8 cellular contexts compared by ENCODE assay signal in genomic region chr22:38177926-38178604, GRCh38. TPM values are rescaled to one million over a fixed set of nuclear protein-coding genes. Genes with fewer than 3 reads are reported as not detected.
A peak's percentile ranks its signal among the peaks of the same experiment; 100 is the strongest.
DNase-seq lines count a peak whose midpoint lies in the region; ATAC-seq and TF ChIP-seq lines count a peak whose summit lies in the region.

No MANE protein-coding gene starts in this region.

- H3K36me3 Mint-ChIP-seq in HFFc6 (ENCODE audit: low read depth) = no peaks in the 10 kb centered on the region
- H3K36me3 Mint-ChIP-seq in activated CD8-positive, alpha-beta T cell treated with anti-CD3 and anti-CD28 coated beads for 36 hours (ENCODE audit: low read depth) = peaks cover 7% of the 10 kb centered on the region

- no peak overlapping the region for H3K4me3 ChIP-seq in A673 (ENCODE audit: low read depth, low read length, poor library complexity, severe bottlenecking)
- no peak overlapping the region for H3K4me3 ChIP-seq in cardiac muscle cell
- H3K4me3 ChIP-seq in rectal smooth muscle tissue (ENCODE audit: low read length) = no peak overlapping the region

- peaks cover 24% of the 10 kb centered on the region for H3K4me1 ChIP-seq in A673 (ENCODE audit: insufficient read depth, low read length, poor library complexity, severe bottlenecking)
- peaks cover 4% of the 10 kb centered on the region for H3K4me1 ChIP-seq in cardiac muscle cell (ENCODE audit: low read depth)
- H3K4me1 ChIP-seq in rectal smooth muscle tissue (ENCODE audit: control insufficient read depth, insufficient read depth, low read length) = peaks cover 16% of the 10 kb centered on the region

- H3K4me3 Mint-ChIP-seq in HFFc6 = peak overlapping the region; percentile 69
- H3K4me3 Mint-ChIP-seq in activated CD8-positive, alpha-beta T cell treated with anti-CD3 and anti-CD28 coated beads for 36 hours = no peak overlapping the region

- peak overlapping the region; percentile 93 for H3K27ac Mint-ChIP-seq in HFFc6
- peak overlapping the region; percentile 37 for H3K27ac Mint-ChIP-seq in activated CD8-positive, alpha-beta T cell treated with anti-CD3 and anti-CD28 coated beads for 36 hours

- POLR2A ChIA-PET in A673 (lab: Charles Lee; ENCODE audit: low non-redundant PET) = no interaction called here
- POLR2A ChIA-PET in activated CD8-positive, alpha-beta T cell treated with anti-CD3 and anti-CD28 coated beads for 36 hours (lab: Charles Lee) = interaction anchor here (0.6 to 1.8 kb wide), 3 partner anchors 12 to 23 kb away, joined by 3 to 5 read pairs (median 4); partner anchors contain the start of gene MAFF

- no peaks in the 10 kb centered on the region for H3K27me3 ChIP-seq in A673 (replicated peaks; ENCODE audit: insufficient read depth, low read depth, low read length, poor library complexity)
- H3K27me3 ChIP-seq in cardiac muscle cell = no peaks in the 10 kb centered on the region
- H3K27me3 ChIP-seq in rectal smooth muscle tissue (ENCODE audit: control insufficient read depth, insufficient read depth, low read length) = no peaks in the 10 kb centered on the region

- ATAC-seq in activated CD8-positive, alpha-beta T cell treated with anti-CD3 and anti-CD28 coated beads for 36 hours = no peak
- no peak for ATAC-seq in GM18907 (IDR thresholded peaks at IDR 0.05; ENCODE audit: unreplicated experiment)

- BruUV-seq in A673 (replicated peaks; lab: Mats Ljungman, UMichigan) = no TSS peak

- H3K9ac ChIP-seq in rectal smooth muscle tissue (ENCODE audit: low read length) = no peak overlapping the region

- TF ChIP-seq CTCF in A673 (conservative IDR thresholded peaks at IDR 0.05; ENCODE audit: low read depth, low read length) (no peak), HFFc6 (IDR thresholded peaks at IDR 0.05) (no peak), cardiac muscle cell (IDR thresholded peaks at IDR 0.05; ENCODE audit: low read depth, low read length) (no peak)
- TF ChIP-seq CTCF in activated CD8-positive, alpha-beta T cell treated with anti-CD3 and anti-CD28 coated beads for 36 hours (IDR thresholded peaks at IDR 0.05) = no peak

- CTCF ChIA-PET in A673 (lab: Charles Lee) = no interaction called here
- CTCF ChIA-PET in activated CD8-positive, alpha-beta T cell treated with anti-CD3 and anti-CD28 coated beads for 36 hours (lab: Charles Lee) = interaction anchor here (0.7 to 3.4 kb wide), 7 partner anchors 11 to 175 kb away, joined by 3 to 13 read pairs (median 3); partner anchors contain the start of gene MAFF

- H3K9me3 Mint-ChIP-seq in HFFc6 = no peaks in the 10 kb centered on the region
- no peaks in the 10 kb centered on the region for H3K9me3 Mint-ChIP-seq in activated CD8-positive, alpha-beta T cell treated with anti-CD3 and anti-CD28 coated beads for 36 hours

- H3K36me3 ChIP-seq in A673 (ENCODE audit: insufficient read depth, low read length, poor library complexity, severe bottlenecking) = no peaks in the 10 kb centered on the region
- H3K36me3 ChIP-seq in cardiac muscle cell = no peaks in the 10 kb centered on the region
- H3K36me3 ChIP-seq in rectal smooth muscle tissue (ENCODE audit: control insufficient read depth, insufficient read depth, low read length) = no peaks in the 10 kb centered on the region

- DNase-seq in A673 (ENCODE audit: low spot score) = peak; percentile 61
- peak; percentile 90 for DNase-seq in HFFc6
- no peak for DNase-seq in activated CD8-positive, alpha-beta T cell treated with anti-CD3 and anti-CD28 coated beads for 36 hours
- DNase-seq in cardiac muscle cell (ENCODE audit: low read depth in 1 of 2, low spot score in 1 of 2) = peak in 1 of 2 donors; percentile 85
- no peak for DNase-seq in activated CD4-positive, alpha-beta T cell treated with anti-CD3 and anti-CD28 coated beads, Interleukin-2, amount 50 U/mL, for 4 hours
- no peak for DNase-seq in GOT3 (lab: John Stamatoyannopoulos, UW)

- H3K9me3 ChIP-seq in A673 (ENCODE audit: low read depth, low read length, poor library complexity, severe bottlenecking) (no peaks in the 10 kb centered on the region), cardiac muscle cell (ENCODE audit: low read depth) (no peaks in the 10 kb centered on the region)

- peak overlapping the region; percentile 62 for H3K27ac ChIP-seq in A673 (ENCODE audit: low read depth, low read length, poor library complexity, severe bottlenecking)
- peak overlapping the region; percentile 36 for H3K27ac ChIP-seq in cardiac muscle cell
- H3K27ac ChIP-seq in rectal smooth muscle tissue (ENCODE audit: low read depth, low read length) = peak overlapping the region; percentile 41

- intact Hi-C loops in A673 (cut with micrococcal nuclease; ENCODE audit: unreplicated experiment) = no loop called here
- intact Hi-C loops in activated CD8-positive, alpha-beta T cell treated with anti-CD3 and anti-CD28 coated beads for 36 hours (cut with micrococcal nuclease) = no loop called here

- peaks cover 73% of the 10 kb centered on the region for H3K4me1 Mint-ChIP-seq in HFFc6 (ENCODE audit: low read depth)
- H3K4me1 Mint-ChIP-seq in activated CD8-positive, alpha-beta T cell treated with anti-CD3 and anti-CD28 coated beads for 36 hours (ENCODE audit: low read depth) = peaks cover 62% of the 10 kb centered on the region

- H3K27me3 Mint-ChIP-seq in HFFc6 (ENCODE audit: insufficient read depth) = peaks cover 3% of the 10 kb centered on the region
- no peaks in the 10 kb centered on the region for H3K27me3 Mint-ChIP-seq in activated CD8-positive, alpha-beta T cell treated with anti-CD3 and anti-CD28 coated beads for 36 hours

RNA-seq across cellular contexts. Expression of gene PLA2G6, which starts 3.6 kb away (rescaled TPM):
- 31.8 and 40.8 TPM in 2 replicates for total RNA-seq in A673 (2021)
- total RNA-seq in HFFc6 (2021; fragmentation: NEBNext Ultra II Directional; extraction: Animal tissue kit (Norgen Biotek cat#: 25700)) = 1 to 10 TPM; 4.1 to 6.6 (median 5.3) TPM
- 10 to 100 TPM; 52.4 to 53.6 TPM for total RNA-seq in activated CD8-positive, alpha-beta T cell treated with anti-CD3 and anti-CD28 coated beads for 36 hours
- total RNA-seq in cardiac muscle cell = 26.1 and 41.5 TPM in 2 replicates
- 30.9 and 38.7 TPM in 2 replicates for polyA plus RNA-seq in cardiac muscle cell

RNA-seq across cellular contexts. Expression of gene MAFF, which starts 23.7 kb away (rescaled TPM):
- total RNA-seq in A673 (2021) (5.0 and 6.3 TPM in 2 replicates), cardiac muscle cell (3.6 and 4.1 TPM in 2 replicates)
- 10 to 100 TPM; 17.2 to 24.1 (median 22.8) TPM for total RNA-seq in HFFc6 (2021; fragmentation: NEBNext Ultra II Directional; extraction: Animal tissue kit (Norgen Biotek cat#: 25700))
- 10 to 100 TPM; 12.5 to 13.7 TPM for total RNA-seq in activated CD8-positive, alpha-beta T cell treated with anti-CD3 and anti-CD28 coated beads for 36 hours
- 2.9 and 4.3 TPM in 2 replicates for polyA plus RNA-seq in cardiac muscle cell

Comparison
In these comparisons a context has a peak if more than half of its experiments do, and no peak if none do; other contexts are left out.
1. DNase-seq: peak in A673 (single experiment) and HFFc6 (single experiment); none in activated CD8-positive, alpha-beta T cell treated with anti-CD3 and anti-CD28 coated beads for 36 hours (single experiment), activated CD4-positive, alpha-beta T cell treated with anti-CD3 and anti-CD28 coated beads, Interleukin-2, amount 50 U/mL, for 4 hours (0 of 2) and GOT3 (single experiment).
2. Peak in every context shown above with its lines, with median percentiles within 50 percentile points of each other: H3K27ac ChIP-seq.